ENCODE assay signal across 14 cellular contexts in genomic region chr22:25623310-25623734, GRCh38. TPM values are rescaled to one million over a fixed set of nuclear protein-coding genes. Genes with fewer than 3 reads are reported as not detected.
DNase-seq lines count a peak whose midpoint lies in the region; ATAC-seq and TF ChIP-seq lines count a peak whose summit lies in the region.
"Had no signal": no experiment of that assay in that cellular context is flagged by ENCODE, and none has a peak within 500 bp of the region (broad histone marks: within the 10 kb centered on the region; RNA-seq: fewer than 3 reads in every experiment).

No MANE protein-coding gene starts in this region.

- TF ChIP-seq CTCF in GM06990 (IDR thresholded peaks at IDR 0.05; ENCODE audit: insufficient read depth, low read length, poor library complexity, severe bottlenecking) (no peak), gastroesophageal sphincter (IDR thresholded peaks at IDR 0.05) (no peak)

- DNase-seq in GM06990 (ENCODE audit: extremely low read depth, insufficient read length) = peak; percentile 68
- peak; percentile 61 for DNase-seq in SW480 (ENCODE audit: low spot score)
- no peak for DNase-seq in dermis blood vessel endothelial cell
- no peak for DNase-seq in RKO (ENCODE audit: low spot score)
- DNase-seq in NCI-H2081 treated with DMSO at 0.1 percent for 48 hours (lab: John Stamatoyannopoulos, UW) = no peak
- DNase-seq: activated CD4-positive, CD25-positive, alpha-beta regulatory T cell treated with anti-CD3 and anti-CD28 coated beads, Interleukin-2, amount 50 U/mL, for 72 hours; CD8-positive, alpha-beta T cell; central memory CD4-positive, alpha-beta T cell; head of caudate nucleus; KBM-7; PC-3 had no signal

- no peaks in the 10 kb centered on the region; the same call in 1 of the 2 replicates for H3K36me3 ChIP-seq in GM06990 (ENCODE audit: control insufficient read depth, insufficient read depth, low read length)
- no peaks in the 10 kb centered on the region for H3K36me3 ChIP-seq in gastroesophageal sphincter

- H3K27ac ChIP-seq in gastroesophageal sphincter = no peak overlapping the region

- peak; percentile 86 for ATAC-seq in GM18870 (IDR thresholded peaks at IDR 0.05; ENCODE audit: unreplicated experiment)
- peak; percentile 84 for ATAC-seq in HG02870 (IDR thresholded peaks at IDR 0.05; ENCODE audit: unreplicated experiment)
- ATAC-seq in gastroesophageal sphincter = no peak
- ATAC-seq: CD8-positive, alpha-beta T cell; PC-3 had no signal

- no peaks in the 10 kb centered on the region for H3K9me3 ChIP-seq in gastroesophageal sphincter

- peaks cover 0 to 13% (median 0%) of the 10 kb centered on the region in 3 donors for H3K4me1 ChIP-seq in gastroesophageal sphincter

- TF ChIP-seq POLR2A in gastroesophageal sphincter (IDR thresholded peaks at IDR 0.05) = no peak

- no peak for TF ChIP-seq EP300 in gastroesophageal sphincter (IDR thresholded peaks at IDR 0.05)

- H3K27me3 ChIP-seq in GM06990 (replicated peaks; ENCODE audit: control insufficient read depth, insufficient read depth, low read length) (no peaks in the 10 kb centered on the region), gastroesophageal sphincter (no peaks in the 10 kb centered on the region)

- WGBS in gastroesophageal sphincter (ENCODE audit: low coverage in 1 of 2), 2 donors = 95 to 98% methylated on average over 6 to 8 of the region's 8 CpGs

- peak overlapping the region; percentile 32 for H3K4me3 ChIP-seq in GM06990 (replicated peaks; ENCODE audit: low read depth, low read length)
- no peak overlapping the region for H3K4me3 ChIP-seq in gastroesophageal sphincter

RNA-seq across cellular contexts. Expression of gene GRK3, which starts 58.8 kb away (rescaled TPM):
- total RNA-seq in dermis blood vessel endothelial cell = 0.51 and 0.93 TPM in 2 replicates
- 1 to 10 TPM; 3.9 to 7.8 (median 4.5) TPM for total RNA-seq in gastroesophageal sphincter

Comparison
In these comparisons a context has a peak if more than half of its experiments do, and no peak if none do; other contexts are left out.
1. DNase-seq: peak in GM06990 (single experiment) and SW480 (single experiment); none in dermis blood vessel endothelial cell (single experiment), RKO (single experiment) and NCI-H2081 treated with DMSO at 0.1 percent for 48 hours (single experiment).